Comparison of ENCODE assay signal across 9 cellular contexts in the genomic region with DNA sequence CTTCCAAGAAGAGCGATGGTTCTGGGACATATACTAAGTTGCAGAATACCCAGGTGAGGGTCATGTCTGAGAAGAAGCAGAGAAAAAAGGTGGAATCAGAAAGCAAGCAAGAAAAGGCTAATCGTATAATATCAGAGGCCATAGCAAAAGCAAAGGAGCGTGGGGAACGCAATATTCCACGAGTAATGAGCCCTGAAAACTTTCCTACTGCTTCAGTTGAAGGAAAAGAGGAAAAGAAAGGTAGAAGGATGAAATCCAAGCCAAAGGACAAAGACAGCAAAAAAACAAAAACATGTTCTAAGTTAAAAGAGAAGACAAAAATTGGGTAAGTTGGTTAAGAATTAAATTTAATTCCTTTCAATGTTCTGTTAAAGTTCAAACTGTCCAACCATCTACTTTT.
DNase-seq lines count a peak whose midpoint lies in the region; ATAC-seq, FAIRE-seq and TF ChIP-seq lines count a peak whose summit lies in the region.
"Had no signal": no experiment of that assay in that cellular context is flagged by ENCODE, and none has a peak within 500 bp of the region (broad histone marks: within the 10 kb centered on the region; RNA-seq: fewer than 3 reads in every experiment).

No MANE protein-coding gene starts in this region.

- H3K4me3 ChIP-seq in DOHH2 (ENCODE audit: low read length), result peak overlapping the region; percentile 89
- peak overlapping the region; percentile 85 for H3K4me3 ChIP-seq in NB4 (ENCODE audit: low read depth, low read length)

- H3K36me3 ChIP-seq in DOHH2 (ENCODE audit: control insufficient read depth, low read length), result peaks cover 22% of the 10 kb centered on the region

- ATAC-seq in HG02938 (IDR thresholded peaks at IDR 0.05; ENCODE audit: unreplicated experiment), result no peak
- no peak for ATAC-seq in activated CD4-positive, CD25-positive, alpha-beta regulatory T cell treated with anti-CD3 and anti-CD28 coated beads, Interleukin-2, amount 50 U/mL, for 24 hours
- ATAC-seq: sciatic nerve had no signal

- peaks cover 60% of the 10 kb centered on the region for H3K79me2 ChIP-seq in DOHH2 (ENCODE audit: control insufficient read depth, low read length)

- H3K4me2 ChIP-seq in DOHH2 (ENCODE audit: low read length), result peak overlapping the region; percentile 99

- TF ChIP-seq CTCF in DOHH2 (IDR thresholded peaks at IDR 0.05; ENCODE audit: low read depth, low read length, poor library complexity, severe bottlenecking) (no peak), NB4 (IDR thresholded peaks at IDR 0.05; ENCODE audit: low read depth, low read length) (no peak)

- FAIRE-seq in GM12891 (lab: Jason Lieb, UNC), result no peak

- H3K27ac ChIP-seq in DOHH2 (ENCODE audit: low read depth, low read length), result no peak overlapping the region

- H3K9me2 ChIP-seq in DOHH2 (replicated peaks; ENCODE audit: control insufficient read depth, low read length), result no peaks in the 10 kb centered on the region

- peaks cover 41% of the 10 kb centered on the region for H3K4me1 ChIP-seq in DOHH2 (ENCODE audit: control insufficient read depth, low read length)

- no peaks in the 10 kb centered on the region for H4K20me1 ChIP-seq in DOHH2 (ENCODE audit: control insufficient read depth, insufficient read depth, low read depth, low read length)

- H3K9me3 ChIP-seq in DOHH2 (ENCODE audit: control insufficient read depth, insufficient read depth, low read length), result no peaks in the 10 kb centered on the region

- TF ChIP-seq POLR2A in NB4 (IDR thresholded peaks at IDR 0.05; ENCODE audit: extremely low read depth, insufficient read length) (no peak), erythroblast (IDR thresholded peaks at IDR 0.05; ENCODE audit: low read length) (no peak), GM12891 (IDR thresholded peaks at IDR 0.05; ENCODE audit: low read depth, low read length) (no peak)

- peaks cover 17% of the 10 kb centered on the region for H3F3A ChIP-seq in DOHH2 (ENCODE audit: control insufficient read depth, insufficient read depth)

- no peaks in the 10 kb centered on the region for H3K27me3 ChIP-seq in DOHH2 (ENCODE audit: control insufficient read depth, low read length)

- DNase-seq in NB4 (ENCODE audit: low read depth) (no peak), erythroblast (lab: John Stamatoyannopoulos, UW) (peak; percentile 29 to 45), pons (ENCODE audit: low spot score) (peak; percentile 24), GM12891 (ENCODE audit: insufficient read length, low spot score) (no peak), cerebellum (ENCODE audit: low spot score) (no peak)

TF ChIP-seq in GM12891, 5 proteins besides CTCF, POLR2A, EP300 and RAD21:
- no peak for TF ChIP-seq POU2F2 (IDR thresholded peaks at IDR 0.05; ENCODE audit: low read depth, low read length)
- TF ChIP-seq POLR2AphosphoS5 (IDR thresholded peaks at IDR 0.05; ENCODE audit: low read depth, low read length), result no peak
- TF ChIP-seq SPI1 (IDR thresholded peaks at IDR 0.05; ENCODE audit: low read depth, low read length), result no peak
- no peak for TF ChIP-seq TAF1 (IDR thresholded peaks at IDR 0.05; ENCODE audit: low read depth, low read length)
- TF ChIP-seq PAX5 (IDR thresholded peaks at IDR 0.05; ENCODE audit: insufficient read depth, low read length, severe bottlenecking), result no peak
TF ChIP-seq in GM12891: peak in this region for 0.

Comparison
In these comparisons a context has a peak if more than half of its experiments do, and no peak if none do; other contexts are left out.
1. DNase-seq: peak in erythroblast (2 of 2) and pons (single experiment); none in NB4 (single experiment), GM12891 (single experiment) and cerebellum (single experiment).